Comparison of ENCODE assay signal across 8 cellular contexts in the genomic region with DNA sequence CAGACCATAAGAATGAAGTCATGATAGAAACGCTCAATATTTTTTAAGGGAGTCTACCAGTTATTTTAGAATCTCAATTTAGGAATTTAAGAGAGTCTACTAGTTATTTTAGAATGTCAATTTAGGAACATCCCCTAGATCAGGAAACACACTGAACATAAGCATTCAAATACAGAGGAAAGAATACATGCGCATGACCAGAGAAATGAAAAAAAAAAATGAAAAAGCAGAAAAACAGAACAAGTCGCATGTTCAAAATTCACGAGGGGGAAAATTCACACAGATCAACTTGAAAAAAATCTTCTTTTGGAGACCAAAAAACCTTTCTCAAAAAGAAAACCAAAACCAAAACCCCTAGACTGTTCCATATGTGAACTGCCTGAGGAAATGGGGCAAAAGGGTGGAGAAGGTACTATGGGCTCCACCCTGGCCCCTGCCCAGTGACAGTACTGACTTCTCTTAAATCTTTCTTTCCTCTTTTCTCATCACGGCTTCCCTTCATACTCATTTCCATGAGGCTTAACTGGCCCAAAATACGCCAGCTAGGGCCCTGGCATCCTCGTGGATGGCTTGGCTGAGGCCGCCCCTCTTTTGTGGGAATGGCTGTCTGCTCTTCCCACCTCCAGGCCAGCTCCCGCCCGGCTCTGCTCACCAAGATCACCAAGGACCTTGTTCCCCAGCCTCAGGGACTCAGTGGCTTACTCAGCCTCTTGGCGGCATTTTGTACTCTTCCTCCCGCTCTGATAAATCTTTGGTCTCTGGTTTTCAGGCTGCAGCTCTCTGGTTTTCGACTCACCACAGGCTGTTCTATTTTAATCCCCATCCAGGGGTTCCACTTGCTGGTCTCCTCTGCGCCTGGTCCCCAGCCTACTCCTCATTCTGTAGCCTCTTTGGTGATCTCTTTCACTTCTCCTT. TPM values are rescaled to one million over a fixed set of nuclear protein-coding genes. Genes with fewer than 3 reads are reported as not detected.
DNase-seq lines count a peak whose midpoint lies in the region; ATAC-seq, FAIRE-seq and TF ChIP-seq lines count a peak whose summit lies in the region.

No MANE protein-coding gene starts in this region.

- 89 to 94% methylated on average over 14 of the region's 14 CpGs for WGBS in pancreas, 2 donors

- H3K27ac ChIP-seq in KOPT-K1 (ENCODE audit: low read depth, low read length, poor library complexity, severe bottlenecking) (peak overlapping the region; percentile 61), pancreas (no peak overlapping the region)

- H3K4me3 ChIP-seq in GM08714 (ENCODE audit: low read length) (peak overlapping the region; percentile 39), pancreas (no peak overlapping the region)

- no peaks in the 10 kb centered on the region for H3K27me3 ChIP-seq in pancreas

- peak; percentile 51 for ATAC-seq in GM21515 (IDR thresholded peaks at IDR 0.05; ENCODE audit: unreplicated experiment)
- peak in 3 of 4 donors; percentile 22 to 67 (median 48) for ATAC-seq in pancreas

- H3K36me3 ChIP-seq in KOPT-K1 (ENCODE audit: insufficient read depth, low read length) (peaks cover 17% of the 10 kb centered on the region; the same call in 1 of the 2 replicates), pancreas (no peaks in the 10 kb centered on the region)

- FAIRE-seq in pancreas (lab: Jason Lieb, UNC), result no peak

- DNase-seq in cerebellar cortex (ENCODE audit: low spot score), result peak; percentile 37
- DNase-seq in pancreas, result no peak
- no peak for DNase-seq in cortex of kidney (lab: John Stamatoyannopoulos, UW)
- DNase-seq in effector CD4-positive, alpha-beta T cell, result no peak
- no peak for DNase-seq in NCI-H187 (lab: John Stamatoyannopoulos, UW)

- TF ChIP-seq CTCF in pancreas (IDR thresholded peaks at IDR 0.05), result no peak

- intact Hi-C loops in pancreas (cut with DNase I), result no loop called here

- H3K9me3 ChIP-seq in KOPT-K1 (ENCODE audit: insufficient read depth, low read length, poor library complexity, severe bottlenecking) (no peaks in the 10 kb centered on the region), pancreas (no peaks in the 10 kb centered on the region)

- H3K4me1 ChIP-seq in pancreas, result peaks cover 0 to 4% (median 0%) of the 10 kb centered on the region in 3 donors

RNA-seq across cellular contexts. Expression of a gene that starts 11.2 kb away (rescaled TPM):
- 1 to 10 TPM; 3.2 to 6.6 (median 4.3) TPM for total RNA-seq in pancreas
- polyA plus RNA-seq in pancreas, result 1 to 10 TPM; 3.1 to 4.8 TPM
